Comparison of ENCODE assay signal across 8 cellular contexts in the genomic region with DNA sequence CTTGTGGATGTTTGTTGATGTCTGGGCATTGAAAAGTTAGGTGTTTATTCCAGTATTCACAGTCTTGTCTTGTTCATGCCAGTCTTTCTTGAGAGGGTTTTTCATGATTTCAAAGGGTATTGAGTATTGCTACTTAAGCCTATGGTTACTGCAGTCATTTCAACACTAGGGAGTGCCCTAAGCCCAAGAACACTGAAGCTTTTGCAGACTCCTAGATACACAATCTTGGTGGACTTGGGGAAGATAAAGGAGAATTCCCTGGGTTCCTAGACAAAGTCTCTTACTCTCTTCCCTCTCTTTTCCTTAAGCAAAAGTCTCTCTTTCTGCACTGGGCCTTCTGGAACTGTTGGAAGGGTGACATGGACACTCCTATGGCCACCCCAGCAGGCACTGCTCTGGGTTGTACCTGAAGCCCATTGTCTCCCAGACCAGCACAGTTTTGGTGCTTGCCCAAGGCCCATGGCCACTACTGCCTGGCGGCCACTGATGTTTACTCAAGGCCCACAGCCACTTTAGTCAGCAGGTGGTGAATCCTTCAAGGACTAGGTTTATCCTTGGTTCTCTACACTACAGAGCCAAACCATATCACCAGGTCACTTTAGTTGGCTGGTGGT. TPM values are rescaled to one million over a fixed set of nuclear protein-coding genes. Genes with fewer than 3 reads are reported as not detected.
DNase-seq lines count a peak whose midpoint lies in the region; ATAC-seq and TF ChIP-seq lines count a peak whose summit lies in the region.

No MANE protein-coding gene starts in this region.

- BruUV-seq in IMR-90 (replicated peaks; lab: Mats Ljungman, UMichigan), result no TSS peak

- no peaks in the 10 kb centered on the region for H3K4me1 Mint-ChIP-seq in stimulated activated effector memory CD8-positive, alpha-beta T cell treated with anti-CD3 and anti-CD28 coated beads, Interleukin-12 subunit alpha, Interleukin-12 subunit beta, amount 100 ng/mL, for 72 hours

- H3K9ac ChIP-seq in IMR-90 (ENCODE audit: low read depth, low read length), result no peak overlapping the region

- H3K4me3 Mint-ChIP-seq in stimulated activated effector memory CD8-positive, alpha-beta T cell treated with anti-CD3 and anti-CD28 coated beads, Interleukin-12 subunit alpha, Interleukin-12 subunit beta, amount 100 ng/mL, for 72 hours, result no peak overlapping the region

- ATAC-seq in GM19324 (IDR thresholded peaks at IDR 0.05; ENCODE audit: low FRiP score, unreplicated experiment) (peak; percentile 65), IMR-90 (ENCODE audit: low read depth) (peak; percentile 86), left cardiac atrium (no peak)
- peak; percentile 68 for ATAC-seq in stimulated activated effector memory CD8-positive, alpha-beta T cell treated with anti-CD3 and anti-CD28 coated beads, Interleukin-12 subunit alpha, Interleukin-12 subunit beta, amount 100 ng/mL, for 72 hours

- 100% methylated on average over 1 of the region's 1 CpG; no CpG with 5 or more reads in 1 of the 2 experiments for WGBS in IMR-90 (ENCODE audit: extremely low coverage in 2 of 2, insufficient read length in 1 of 2), 2 experiments

- H3K4ac ChIP-seq in IMR-90 (ENCODE audit: low read depth, low read length), result no peak overlapping the region

- no peak overlapping the region for H2BK5ac ChIP-seq in IMR-90 (ENCODE audit: low read depth, low read length, poor library complexity, severe bottlenecking)

- no peak overlapping the region for H2BK15ac ChIP-seq in IMR-90 (ENCODE audit: low read depth, low read length)

- no peak overlapping the region for H3K27ac ChIP-seq in IMR-90 (ENCODE audit: insufficient read depth, low read length)
- no peak overlapping the region for H3K27ac ChIP-seq in brain microvascular endothelial cell

- no peak overlapping the region for H2AK9ac ChIP-seq in IMR-90 (replicated peaks; ENCODE audit: low read depth, low read length, poor library complexity)

- H3K4me2 ChIP-seq in IMR-90 (ENCODE audit: low read depth, low read length), result no peak overlapping the region

- no peaks in the 10 kb centered on the region for H3K9me3 ChIP-seq in BE2C
- H3K9me3 ChIP-seq in IMR-90 (ENCODE audit: control insufficient read depth, insufficient read depth, low read length), result no peaks in the 10 kb centered on the region; the same call in 1 of the 2 replicates

- POLR2A ChIA-PET in IMR-90 (lab: Charles Lee; ENCODE audit: unreplicated experiment), result no interaction called here

- no peaks in the 10 kb centered on the region for H3K36me3 ChIP-seq in BE2C
- H3K36me3 ChIP-seq in IMR-90 (ENCODE audit: control insufficient read depth, insufficient read depth, low read length), result no peaks in the 10 kb centered on the region
- H3K36me3 ChIP-seq in brain microvascular endothelial cell (replicated peaks), result no peaks in the 10 kb centered on the region

- no peak for TF ChIP-seq POLR2A in IMR-90 (IDR thresholded peaks at IDR 0.05; ENCODE audit: low read depth, low read length)

- CTCF ChIA-PET in IMR-90 (lab: Yijun Ruan, JAX), result interaction anchor here (0.7 to 2.9 kb wide), 4 partner anchors 24 to 139 kb away, joined by 3 to 9 read pairs (median 4); partner anchors contain the start of genes SAMD9 and VPS50

- no peak overlapping the region for H2BK20ac ChIP-seq in IMR-90 (ENCODE audit: low read depth, low read length)

- no peak overlapping the region for H4K91ac ChIP-seq in IMR-90 (ENCODE audit: insufficient read depth, low read depth, low read length)

- H3K9me3 Mint-ChIP-seq in stimulated activated effector memory CD8-positive, alpha-beta T cell treated with anti-CD3 and anti-CD28 coated beads, Interleukin-12 subunit alpha, Interleukin-12 subunit beta, amount 100 ng/mL, for 72 hours, result peaks cover 29% of the 10 kb centered on the region

- H3K9me1 ChIP-seq in IMR-90 (ENCODE audit: insufficient read depth, low read length), result no peaks in the 10 kb centered on the region

- H3K14ac ChIP-seq in IMR-90 (replicated peaks; ENCODE audit: low read depth, low read length), result no peak overlapping the region

- H4K8ac ChIP-seq in IMR-90 (ENCODE audit: low read depth in 2 of 2, low read length in 2 of 2), result no peak overlapping the region

- DNase-seq in BE2C (no peak), IMR-90 (peak; percentile 71), brain microvascular endothelial cell (peak; percentile 49), RPMI8226 (no peak), left cardiac atrium (no peak), pons (ENCODE audit: low spot score) (no peak)
- no peak for DNase-seq in stimulated activated effector memory CD8-positive, alpha-beta T cell treated with anti-CD3 and anti-CD28 coated beads, Interleukin-12 subunit alpha, Interleukin-12 subunit beta, amount 100 ng/mL, for 72 hours (ENCODE audit: low spot score in 2 of 2)

- H4K5ac ChIP-seq in IMR-90 (ENCODE audit: low read depth, low read length), result no peak overlapping the region

- H3K27ac Mint-ChIP-seq in stimulated activated effector memory CD8-positive, alpha-beta T cell treated with anti-CD3 and anti-CD28 coated beads, Interleukin-12 subunit alpha, Interleukin-12 subunit beta, amount 100 ng/mL, for 72 hours, result no peak overlapping the region

- dilution Hi-C loops in IMR-90 (cut with HindIII; ENCODE audit: low sequenced_read_pairs, unreplicated experiment), result no loop called here

- H2BK120ac ChIP-seq in IMR-90 (ENCODE audit: low read depth, low read length), result no peak overlapping the region

- H2AFZ ChIP-seq in IMR-90 (replicated peaks; ENCODE audit: low read length, poor library complexity), result peak overlapping the region; percentile 8

- TF ChIP-seq RAD21 in IMR-90 (IDR thresholded peaks at IDR 0.05; ENCODE audit: low read length), result peak; percentile 80

- intact Hi-C loops in IMR-90 (cut with micrococcal nuclease), result loop anchor here (1.0 to 10.0 kb wide), 2 partner anchors 135 to 452 kb away; no protein-coding TSS in a partner anchor
- intact Hi-C loops in left cardiac atrium (cut with DNase I), result no loop called here

- H2AK5ac ChIP-seq in IMR-90 (ENCODE audit: low read depth, low read length), result no peak overlapping the region

- no peaks in the 10 kb centered on the region; the same call in 1 of the 2 replicates for H3K27me3 ChIP-seq in BE2C
- H3K27me3 ChIP-seq in IMR-90 (ENCODE audit: control insufficient read depth, insufficient read depth, low read length), result peaks cover 9% of the 10 kb centered on the region
- no peaks in the 10 kb centered on the region for H3K27me3 ChIP-seq in brain microvascular endothelial cell (replicated peaks)

- in situ Hi-C loops in IMR-90 (cut with MboI; ENCODE audit: low sequenced_read_pairs), result no loop called here
- in situ Hi-C loops in brain microvascular endothelial cell (cut with HindIII; ENCODE audit: low pct_ligation_motif_present, low sequenced_read_pairs), result no loop called here

- H3K4me3 ChIP-seq in BE2C (ENCODE audit: low read depth, low read length) (no peak overlapping the region), IMR-90 (ENCODE audit: insufficient read depth, low read depth, low read length) (no peak overlapping the region), brain microvascular endothelial cell (ENCODE audit: low read depth, low read length) (no peak overlapping the region)

- no peak overlapping the region for H3K56ac ChIP-seq in IMR-90 (ENCODE audit: extremely low read depth, insufficient read depth, low read length)

- no peak overlapping the region for H3K23ac ChIP-seq in IMR-90 (ENCODE audit: low read depth, low read length)

- no peaks in the 10 kb centered on the region for H3K79me1 ChIP-seq in IMR-90 (ENCODE audit: low read depth in 1 of 2, low read length in 2 of 2)

- no peak overlapping the region for H3K18ac ChIP-seq in IMR-90 (ENCODE audit: low read depth, low read length)

- no peaks in the 10 kb centered on the region for H4K20me1 ChIP-seq in IMR-90 (ENCODE audit: insufficient read depth, low read length)

- H3K36me3 Mint-ChIP-seq in stimulated activated effector memory CD8-positive, alpha-beta T cell treated with anti-CD3 and anti-CD28 coated beads, Interleukin-12 subunit alpha, Interleukin-12 subunit beta, amount 100 ng/mL, for 72 hours, result peaks cover 6% of the 10 kb centered on the region

- H3K4me1 ChIP-seq in BE2C, result no peaks in the 10 kb centered on the region
- no peaks in the 10 kb centered on the region for H3K4me1 ChIP-seq in IMR-90 (ENCODE audit: control insufficient read depth, insufficient read depth, low read length)

- peak; percentile 33 for TF ChIP-seq CTCF in BE2C (IDR thresholded peaks at IDR 0.05; ENCODE audit: low read depth, low read length)
- peak; percentile 67 for TF ChIP-seq CTCF in IMR-90 (conservative IDR thresholded peaks at IDR 0.05; ENCODE audit: low read depth, low read length)
- TF ChIP-seq CTCF in brain microvascular endothelial cell (IDR thresholded peaks at IDR 0.05; ENCODE audit: low read depth, low read length, missing control alignments), result peak; percentile 63

TF ChIP-seq in IMR-90, 13 proteins besides CTCF, POLR2A, EP300 and RAD21:
- TF ChIP-seq NFE2L2 (IDR thresholded peaks at IDR 0.05; ENCODE audit: low read depth, low read length) (no peak), CEBPB (IDR thresholded peaks at IDR 0.05; ENCODE audit: low read depth, low read length) (no peak), ELK1 (IDR thresholded peaks at IDR 0.05; ENCODE audit: borderline replicate concordance, low read depth, low read length) (no peak), FOS (IDR thresholded peaks at IDR 0.05; ENCODE audit: low read depth, low read length) (no peak), RFX5 (IDR thresholded peaks at IDR 0.05; ENCODE audit: low read depth, low read length) (no peak), SMC3 (IDR thresholded peaks at IDR 0.05; ENCODE audit: low read depth, low read length) (peak; percentile 64)

RNA-seq across cellular contexts. Expression of gene SAMD9, which starts 24.9 kb away (rescaled TPM):
- 0.23 TPM for polyA plus RNA-seq in BE2C (2012; ENCODE audit: insufficient read depth, insufficient read length, low read depth)
- total RNA-seq in IMR-90 (2012; rRNA removed) (9.5 and 15.6 TPM in 2 replicates), left cardiac atrium (1 to 10 TPM; 4.1 to 5.5 TPM)
- polyA plus RNA-seq in IMR-90 (2012; rRNA removed), result 1.6 and 1.9 TPM in 2 replicates
- polyA plus RNA-seq in IMR-90 (2012; cell fraction: cytosol; rRNA removed), result 0.09 and 0.15 TPM in 2 replicates
- 0.07 and 0.66 TPM in 2 replicates for polyA plus RNA-seq in IMR-90 (2012; cell fraction: nucleus; rRNA removed; ENCODE audit: low replicate concordance)

RNA-seq across cellular contexts. Expression of gene SAMD9L, which starts 55.3 kb away (rescaled TPM):
- not detected for polyA plus RNA-seq in BE2C (2012; ENCODE audit: insufficient read depth, insufficient read length, low read depth)
- total RNA-seq in IMR-90 (2012; rRNA removed) (4.1 and 6.4 TPM in 2 replicates), left cardiac atrium (1 to 10 TPM; 5.9 to 9.1 TPM)
- 1.2 and 1.9 TPM in 2 replicates for polyA plus RNA-seq in IMR-90 (2012; rRNA removed)
- 0.10 and 0.27 TPM in 2 replicates for polyA plus RNA-seq in IMR-90 (2012; cell fraction: cytosol; rRNA removed)
- 0.36 and 4.8 TPM in 2 replicates for polyA plus RNA-seq in IMR-90 (2012; cell fraction: nucleus; rRNA removed; ENCODE audit: low replicate concordance)

Comparison
In these comparisons a context has a peak if more than half of its experiments do, and no peak if none do; other contexts are left out.
1. DNase-seq: peak in IMR-90 (single experiment) and brain microvascular endothelial cell (single experiment); none in BE2C (single experiment), stimulated activated effector memory CD8-positive, alpha-beta T cell treated with anti-CD3 and anti-CD28 coated beads, Interleukin-12 subunit alpha, Interleukin-12 subunit beta, amount 100 ng/mL, for 72 hours (0 of 2), RPMI8226 (single experiment), left cardiac atrium (single experiment) and pons (single experiment).
2. ATAC-seq: peak in GM19324 (single experiment), IMR-90 (single experiment) and stimulated activated effector memory CD8-positive, alpha-beta T cell treated with anti-CD3 and anti-CD28 coated beads, Interleukin-12 subunit alpha, Interleukin-12 subunit beta, amount 100 ng/mL, for 72 hours (single experiment); none in left cardiac atrium (0 of 2).
3. Peak in every context shown above with its lines, with median percentiles within 50 percentile points of each other: CTCF ChIP-seq.